Comparison of ENCODE assay signal across 9 cellular contexts in genomic region chr1:26900815-26901511, GRCh38. TPM values are rescaled to one million over a fixed set of nuclear protein-coding genes. Genes with fewer than 3 reads are reported as not detected.
DNase-seq lines count a peak whose midpoint lies in the region; ATAC-seq and TF ChIP-seq lines count a peak whose summit lies in the region.
"Had no signal": no experiment of that assay in that cellular context is flagged by ENCODE, and none has a peak within 500 bp of the region (broad histone marks: within the 10 kb centered on the region; RNA-seq: fewer than 3 reads in every experiment).

No MANE protein-coding gene starts in this region.

- no peaks in the 10 kb centered on the region for H3K36me3 ChIP-seq in hepatocyte (replicated peaks; ENCODE audit: insufficient read depth, low read depth)

- no peaks in the 10 kb centered on the region for H3K9me3 Mint-ChIP-seq in WTC11
- no peaks in the 10 kb centered on the region for H3K9me3 Mint-ChIP-seq in stimulated activated effector memory CD8-positive, alpha-beta T cell treated with anti-CD3 and anti-CD28 coated beads, Interleukin-12 subunit alpha, Interleukin-12 subunit beta, amount 100 ng/mL, for 72 hours

- no peaks in the 10 kb centered on the region for H3K9me2 ChIP-seq in hepatocyte (replicated peaks; ENCODE audit: insufficient read depth)

- no peaks in the 10 kb centered on the region for H4K20me1 ChIP-seq in hepatocyte (ENCODE audit: insufficient read depth, poor library complexity, severe bottlenecking)

- H3K27me3 Mint-ChIP-seq in WTC11 (ENCODE audit: low read depth) = no peaks in the 10 kb centered on the region; the same call in 1 of the 2 replicates

- peak overlapping the region; percentile 98 for H3K27ac Mint-ChIP-seq in WTC11
- peak overlapping the region; percentile 99 for H3K27ac Mint-ChIP-seq in stimulated activated effector memory CD8-positive, alpha-beta T cell treated with anti-CD3 and anti-CD28 coated beads, Interleukin-12 subunit alpha, Interleukin-12 subunit beta, amount 100 ng/mL, for 72 hours

- peaks cover 16% of the 10 kb centered on the region for H3K4me1 ChIP-seq in hepatocyte (ENCODE audit: insufficient read depth)

- H3K4me3 ChIP-seq in hepatocyte = peak overlapping the region; percentile 59

- H3K27me3 ChIP-seq in hepatocyte = no peaks in the 10 kb centered on the region

- H3K4me3 Mint-ChIP-seq in WTC11 = peak overlapping the region; percentile 95
- H3K4me3 Mint-ChIP-seq in stimulated activated effector memory CD8-positive, alpha-beta T cell treated with anti-CD3 and anti-CD28 coated beads, Interleukin-12 subunit alpha, Interleukin-12 subunit beta, amount 100 ng/mL, for 72 hours = peak overlapping the region; percentile 93

- CTCF ChIA-PET in WTC11 (lab: Charles Lee) = interaction anchor here (0.8 to 2.9 kb wide), 6 partner anchors 11 to 196 kb away, joined by 3 to 11 read pairs (median 3); partner anchors contain the start of genes GPN2 and NR0B2

- H3K9me3 ChIP-seq in hepatocyte (ENCODE audit: low read depth) = no peaks in the 10 kb centered on the region

- H3K27ac ChIP-seq in hepatocyte = peak overlapping the region; percentile 90

- POLR2A ChIA-PET in WTC11 (lab: Charles Lee) = interaction anchor here (0.5 to 1.8 kb wide), 7 partner anchors 11 to 669 kb away, joined by 3 to 15 read pairs (median 3); partner anchors contain the start of genes GPN2 and NUDC

- H2AFZ ChIP-seq in hepatocyte = peak overlapping the region; percentile 96

- peak overlapping the region; percentile 82 for H3K4me2 ChIP-seq in hepatocyte

- H3K36me3 Mint-ChIP-seq in WTC11 = peaks cover 8% of the 10 kb centered on the region
- H3K36me3 Mint-ChIP-seq in stimulated activated effector memory CD8-positive, alpha-beta T cell treated with anti-CD3 and anti-CD28 coated beads, Interleukin-12 subunit alpha, Interleukin-12 subunit beta, amount 100 ng/mL, for 72 hours = peaks cover 42% of the 10 kb centered on the region

- WGBS in hepatocyte (ENCODE audit: low lambda C conversion rate, missing lambda C conversion rate) = 75% methylated on average over 13 of the region's 18 CpGs

- peaks cover 11% of the 10 kb centered on the region for H3K4me1 Mint-ChIP-seq in WTC11
- H3K4me1 Mint-ChIP-seq in stimulated activated effector memory CD8-positive, alpha-beta T cell treated with anti-CD3 and anti-CD28 coated beads, Interleukin-12 subunit alpha, Interleukin-12 subunit beta, amount 100 ng/mL, for 72 hours = peaks cover 21% of the 10 kb centered on the region

- TF ChIP-seq CTCF in WTC11 (IDR thresholded peaks at IDR 0.05) (no peak), hepatocyte (IDR thresholded peaks at IDR 0.05; ENCODE audit: poor library complexity) (no peak)

- ATAC-seq in WTC11 = no peak
- ATAC-seq in stimulated activated effector memory CD8-positive, alpha-beta T cell treated with anti-CD3 and anti-CD28 coated beads, Interleukin-12 subunit alpha, Interleukin-12 subunit beta, amount 100 ng/mL, for 72 hours = no peak

- DNase-seq in DMS53 (lab: John Stamatoyannopoulos, UW) = peak; percentile 32
- DNase-seq in DMS53 treated with DMSO at 0.1 percent for 48 hours (lab: John Stamatoyannopoulos, UW; ENCODE audit: unreplicated experiment) = no peak
- no peak for DNase-seq in WTC11 (ENCODE audit: low spot score)
- DNase-seq in hepatocyte (ENCODE audit: low spot score) = no peak
- DNase-seq in stimulated activated effector memory CD8-positive, alpha-beta T cell treated with anti-CD3 and anti-CD28 coated beads, Interleukin-12 subunit alpha, Interleukin-12 subunit beta, amount 100 ng/mL, for 72 hours (ENCODE audit: low spot score in 2 of 2) = no peak
- no peak for DNase-seq in HPDE6-E6E7 (ENCODE audit: extremely low spot score)
- DNase-seq in NCI-H748 (lab: John Stamatoyannopoulos, UW; ENCODE audit: unreplicated experiment) = no peak
- no peak for DNase-seq in GM19240 (ENCODE audit: insufficient read length, low spot score)

- peaks cover 41% of the 10 kb centered on the region for H3K79me2 ChIP-seq in hepatocyte

TF ChIP-seq in WTC11, 78 proteins besides CTCF, POLR2A, EP300 and RAD21:
- TF ChIP-seq ZNF121 (CRISPR knock-in tag; IDR thresholded peaks at IDR 0.05) = peak; percentile 49; the same call in 1 of the 2 replicates
- TF ChIP-seq OVOL2 (CRISPR knock-in tag; IDR thresholded peaks at IDR 0.05; ENCODE audit: borderline replicate concordance) = no peak

RNA-seq across cellular contexts. Expression of gene GPATCH3, which starts 0.7 kb away (rescaled TPM):
- 16.1 to 19.2 TPM (median 16.3 TPM) in 3 replicates for total RNA-seq in WTC11 (2021)
- total RNA-seq in hepatocyte = 9.5 and 11.6 TPM in 2 replicates
- polyA plus RNA-seq in hepatocyte = 15.8 and 18.4 TPM in 2 replicates

RNA-seq across cellular contexts. Expression of gene GPN2, which starts 10.9 kb away (rescaled TPM):
- total RNA-seq in WTC11 (2021) = 31.7 to 38.5 TPM (median 34.2 TPM) in 3 replicates
- total RNA-seq in hepatocyte = 12.6 and 15.8 TPM in 2 replicates
- 37.9 and 44.6 TPM in 2 replicates for polyA plus RNA-seq in hepatocyte

RNA-seq across cellular contexts. Expression of gene NR0B2, which starts 12.8 kb away (rescaled TPM):
- total RNA-seq in WTC11 (2021) (not detected in 3 replicates), hepatocyte (37.4 and 39.1 TPM in 2 replicates)
- 57.5 and 68.1 TPM in 2 replicates for polyA plus RNA-seq in hepatocyte
- total RNA-seq: M059J had no signal

RNA-seq across cellular contexts. Expression of gene NUDC, which starts 20.6 kb away (rescaled TPM):
- total RNA-seq in WTC11 (2021) = 101 to 118 TPM (median 108 TPM) in 3 replicates
- total RNA-seq in hepatocyte = 29.5 and 34.4 TPM in 2 replicates
- 125 and 127 TPM in 2 replicates for polyA plus RNA-seq in hepatocyte

RNA-seq across cellular contexts. Expression of gene SFN, which starts 38.0 kb away (rescaled TPM):
- total RNA-seq in WTC11 (2021) (8.0 to 14.3 TPM (median 8.0 TPM) in 3 replicates), hepatocyte (2.5 and 3.4 TPM in 2 replicates)
- polyA plus RNA-seq in hepatocyte = 7.3 and 8.5 TPM in 2 replicates

Comparison
In these comparisons a context has a peak if more than half of its experiments do, and no peak if none do; other contexts are left out.
1. RNA of gene NR0B2, which starts 12.8 kb away (total RNA-seq): 37.4 to 39.1 TPM in hepatocyte; not detected in WTC11; every median in the first group is over 10 times any median in the second.